8 cellular contexts compared by ENCODE assay signal in the genomic region with DNA sequence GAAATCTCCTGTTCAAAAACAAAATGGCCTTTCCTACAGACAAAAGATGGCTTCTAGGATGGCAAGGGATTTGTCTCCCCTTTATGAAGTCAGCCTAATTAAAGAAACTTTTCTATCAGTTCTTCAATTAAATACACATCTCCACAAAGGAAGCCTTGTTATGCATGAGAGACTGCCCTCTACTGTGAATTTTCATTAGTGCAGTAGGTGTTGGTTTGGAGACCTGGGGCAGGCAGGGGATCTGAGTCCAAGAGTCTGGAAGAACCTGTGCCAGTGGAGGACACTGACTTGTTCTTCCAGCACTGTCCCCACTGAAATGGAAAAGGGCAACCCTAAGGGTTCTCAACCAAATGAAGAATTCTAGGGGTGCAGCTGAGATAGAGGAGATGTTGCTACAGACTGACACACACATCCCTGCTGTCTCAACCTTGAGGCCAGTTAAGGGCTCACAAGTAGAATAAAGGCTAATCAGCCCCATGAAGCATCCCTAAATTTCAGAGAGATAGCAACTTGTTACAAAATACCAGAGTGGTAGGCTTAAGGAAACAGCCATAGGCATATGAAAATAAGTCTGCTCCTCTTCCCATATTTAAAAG.
DNase-seq lines count a peak whose midpoint lies in the region; ATAC-seq and TF ChIP-seq lines count a peak whose summit lies in the region.

No MANE protein-coding gene starts in this region.

- intact Hi-C loops in prostate gland (cut with DNase I) = loop anchor here (2.0 to 5.0 kb wide), 2 partner anchors 88 to 133 kb away; no protein-coding TSS in a partner anchor

- TF ChIP-seq POLR2A in prostate gland (IDR thresholded peaks at IDR 0.05) = no peak

- H3K27me3 ChIP-seq in prostate gland (replicated peaks; ENCODE audit: insufficient read depth) = no peaks in the 10 kb centered on the region

- H3K4me3 ChIP-seq in AG09309 (ENCODE audit: control insufficient read depth, low read depth, low read length) = no peak overlapping the region
- no peak overlapping the region for H3K4me3 ChIP-seq in prostate gland

- DNase-seq in AG09309 (ENCODE audit: low read depth) (no peak), KBM-7 (peak; percentile 24), SW480 (ENCODE audit: low spot score) (peak; percentile 63), glomerular endothelial cell (ENCODE audit: extremely low read depth, low read depth, low spot score) (peak; percentile 37), prostate gland (ENCODE audit: low spot score) (peak; percentile 46)
- no peak for DNase-seq in activated effector memory CD4-positive, alpha-beta T cell treated with anti-CD3 and anti-CD28 coated beads, Interleukin-2, amount 50 U/mL, for 16 hours

- H3K9me3 ChIP-seq in prostate gland = no peaks in the 10 kb centered on the region

- no peaks in the 10 kb centered on the region for H3K36me3 ChIP-seq in prostate gland

- H3K4me1 ChIP-seq in prostate gland (replicated peaks) = no peaks in the 10 kb centered on the region

- no peak overlapping the region for H3K27ac ChIP-seq in prostate gland

- in situ Hi-C loops in KBM-7 (cut with MboI; ENCODE audit: low pct_unique_long_range_greater_than_20kb, low sequenced_read_pairs) = no loop called here

- TF ChIP-seq CTCF in AG09309 (IDR thresholded peaks at IDR 0.05; ENCODE audit: control insufficient read depth, insufficient read depth, low read depth, low read length, missing control alignments) (peak; percentile 81), GM12872 (IDR thresholded peaks at IDR 0.05; ENCODE audit: insufficient read depth, low read depth, low read length) (peak; percentile 57), prostate gland (IDR thresholded peaks at IDR 0.05) (peak; percentile 65 to 79 (median 73))

- ATAC-seq in GM19023 (IDR thresholded peaks at IDR 0.05; ENCODE audit: unreplicated experiment) = no peak

Comparison
In these comparisons a context has a peak if more than half of its experiments do, and no peak if none do; other contexts are left out.
1. DNase-seq: peak in KBM-7 (single experiment), SW480 (single experiment), glomerular endothelial cell (single experiment) and prostate gland (single experiment); none in AG09309 (single experiment) and activated effector memory CD4-positive, alpha-beta T cell treated with anti-CD3 and anti-CD28 coated beads, Interleukin-2, amount 50 U/mL, for 16 hours (single experiment).
2. Peak in every context shown above with its lines, with median percentiles within 50 percentile points of each other: CTCF ChIP-seq.